8 cellular contexts compared by ENCODE assay signal in genomic region chr22:41446639-41447434, GRCh38. TPM values are rescaled to one million over a fixed set of nuclear protein-coding genes. Genes with fewer than 3 reads are reported as not detected.
DNase-seq lines count a peak whose midpoint lies in the region; ATAC-seq, FAIRE-seq and TF ChIP-seq lines count a peak whose summit lies in the region.

A gene with protein sequence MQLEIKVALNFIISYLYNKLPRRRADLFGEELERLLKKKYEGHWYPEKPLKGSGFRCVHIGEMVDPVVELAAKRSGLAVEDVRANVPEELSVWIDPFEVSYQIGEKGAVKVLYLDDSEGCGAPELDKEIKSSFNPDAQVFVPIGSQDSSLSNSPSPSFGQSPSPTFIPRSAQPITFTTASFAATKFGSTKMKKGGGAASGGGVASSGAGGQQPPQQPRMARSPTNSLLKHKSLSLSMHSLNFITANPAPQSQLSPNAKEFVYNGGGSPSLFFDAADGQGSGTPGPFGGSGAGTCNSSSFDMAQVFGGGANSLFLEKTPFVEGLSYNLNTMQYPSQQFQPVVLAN (minus strand): TSS chr22:41446801. CDS start chr22:41437345, 9,456 bp downstream.

- H3K9me3 Mint-ChIP-seq in activated CD8-positive, alpha-beta T cell treated with anti-CD3 and anti-CD28 coated beads, Interleukin-2, amount 10 ng/mL, durations not matched to agents 7 days and 5 days (ENCODE audit: insufficient read depth) = no peaks in the 10 kb centered on the region

- no peaks in the 10 kb centered on the region for H3K27me3 ChIP-seq in ectodermal cell (ENCODE audit: control insufficient read depth, insufficient read depth, low read length, poor library complexity, severe bottlenecking)
- H3K27me3 ChIP-seq in lower lobe of right lung (ENCODE audit: low read depth) = no peaks in the 10 kb centered on the region

- intact Hi-C loops in lower lobe of right lung (cut with DNase I) = no loop called here

- no peaks in the 10 kb centered on the region for H3K27me3 Mint-ChIP-seq in activated CD8-positive, alpha-beta T cell treated with anti-CD3 and anti-CD28 coated beads, Interleukin-2, amount 10 ng/mL, durations not matched to agents 7 days and 5 days (ENCODE audit: low read depth)

- peak; percentile 62 for ATAC-seq in activated CD8-positive, alpha-beta T cell treated with anti-CD3 and anti-CD28 coated beads, Interleukin-2, amount 10 ng/mL, durations not matched to agents 7 days and 5 days
- peak; percentile 79 to 93 for ATAC-seq in lower lobe of right lung

- H3K4me3 Mint-ChIP-seq in activated CD8-positive, alpha-beta T cell treated with anti-CD3 and anti-CD28 coated beads, Interleukin-2, amount 10 ng/mL, durations not matched to agents 7 days and 5 days = peak within 1 kb of the TSS; percentile 90

- peak within 1 kb of the TSS; percentile 100 for H3K27ac Mint-ChIP-seq in activated CD8-positive, alpha-beta T cell treated with anti-CD3 and anti-CD28 coated beads, Interleukin-2, amount 10 ng/mL, durations not matched to agents 7 days and 5 days

- H3K9me3 ChIP-seq in ectodermal cell (ENCODE audit: control insufficient read depth, low read length) = no peaks in the 10 kb centered on the region
- no peaks in the 10 kb centered on the region for H3K9me3 ChIP-seq in lower lobe of right lung

- H3K4me3 ChIP-seq in AG10803 (ENCODE audit: low read length) = peak within 1 kb of the TSS; percentile 98
- peak within 1 kb of the TSS; percentile 91 for H3K4me3 ChIP-seq in ectodermal cell (ENCODE audit: insufficient read depth, low read depth, low read length)
- H3K4me3 ChIP-seq in lower lobe of right lung = peak within 1 kb of the TSS; percentile 90

- 0% methylated on average over 85 of the region's 85 CpGs for WGBS in ectodermal cell, 2 experiments

- TF ChIP-seq CTCF in AG10803 (conservative IDR thresholded peaks at IDR 0.05; ENCODE audit: low read length) (no peak), lower lobe of right lung (IDR thresholded peaks at IDR 0.05) (no peak)

- peaks cover 22% of the 10 kb centered on the region for H3K4me1 Mint-ChIP-seq in activated CD8-positive, alpha-beta T cell treated with anti-CD3 and anti-CD28 coated beads, Interleukin-2, amount 10 ng/mL, durations not matched to agents 7 days and 5 days (ENCODE audit: low read depth)

- H3K36me3 ChIP-seq in ectodermal cell (ENCODE audit: control insufficient read depth, insufficient read depth, low read length) (peaks cover 2% of the 10 kb centered on the region), lower lobe of right lung (peaks cover 12% of the 10 kb centered on the region)

- POLR2A ChIA-PET in activated CD8-positive, alpha-beta T cell treated with anti-CD3 and anti-CD28 coated beads, Interleukin-2, amount 10 ng/mL, durations not matched to agents 7 days and 5 days (lab: Charles Lee) = interaction anchor here (0.5 to 9.6 kb wide), 27 partner anchors 9 to 608 kb away, joined by 3 to 218 read pairs (median 4); partner anchors contain the start of genes ACO2, PHF5A, PMM1 and SREBF2

- H3K27ac ChIP-seq in ectodermal cell (ENCODE audit: insufficient read depth, low read depth, low read length, poor library complexity, severe bottlenecking) (peak within 1 kb of the TSS; percentile 96), lower lobe of right lung (peak within 1 kb of the TSS; percentile 98)

- H3K36me3 Mint-ChIP-seq in activated CD8-positive, alpha-beta T cell treated with anti-CD3 and anti-CD28 coated beads, Interleukin-2, amount 10 ng/mL, durations not matched to agents 7 days and 5 days (ENCODE audit: low read depth) = peaks cover 23% of the 10 kb centered on the region

- CTCF ChIA-PET in activated CD8-positive, alpha-beta T cell treated with anti-CD3 and anti-CD28 coated beads, Interleukin-2, amount 10 ng/mL, durations not matched to agents 7 days and 5 days (lab: Charles Lee) = interaction anchor here (1.0 to 2.6 kb wide), 8 partner anchors 10 to 220 kb away, joined by 3 to 25 read pairs (median 6); partner anchors contain the start of genes ACO2 and PHF5A

- peaks cover 18% of the 10 kb centered on the region for H3K4me1 ChIP-seq in ectodermal cell (ENCODE audit: control insufficient read depth, insufficient read depth, low read length)
- H3K4me1 ChIP-seq in lower lobe of right lung = peaks cover 20% of the 10 kb centered on the region

- DNase-seq in AG10803 (ENCODE audit: low read depth) (peak; percentile 96), GM19239 (ENCODE audit: insufficient read length, low spot score) (peak; percentile 47), HPDE6-E6E7 (ENCODE audit: extremely low spot score) (peak; percentile 57), NK-92 (lab: John Stamatoyannopoulos, UW; ENCODE audit: unreplicated experiment) (peak; percentile 28), lower lobe of right lung (peak; percentile 96)
- peak; percentile 94 for DNase-seq in activated CD8-positive, alpha-beta T cell treated with anti-CD3 and anti-CD28 coated beads, Interleukin-2, amount 10 ng/mL, durations not matched to agents 7 days and 5 days
- peak; percentile 87 to 93 (median 92) for DNase-seq in stimulated activated CD4-positive, alpha-beta T cell treated with anti-CD3 and anti-CD28 coated beads, TNF-alpha, amount 100 ng/mL, for 1 hour (ENCODE audit: low read depth in 3 of 3, low spot score in 1 of 3)

- FAIRE-seq in GM19239 (lab: Jason Lieb, UNC) = peak; percentile 81

RNA-seq across cellular contexts. Expression of the gene that starts here (rescaled TPM):
- total RNA-seq in activated CD8-positive, alpha-beta T cell treated with anti-CD3 and anti-CD28 coated beads, Interleukin-2, amount 10 ng/mL, durations not matched to agents 7 days and 5 days = 10 to 100 TPM; 33.2 to 33.6 TPM
- 46.4 TPM for polyA plus RNA-seq in ectodermal cell (2013, experiment 1 of 4)
- 44.9 TPM for polyA plus RNA-seq in ectodermal cell (2013, experiment 2 of 4)
- polyA plus RNA-seq in ectodermal cell (2013, experiment 3 of 4) = 38.9 TPM
- polyA plus RNA-seq in ectodermal cell (2013, experiment 4 of 4) = 44.3 TPM
- 49.0 TPM for total RNA-seq in lower lobe of right lung

Comparison
In these comparisons a context has a peak if more than half of its experiments do, and no peak if none do; other contexts are left out.
1. Peak in every context shown above with its lines: DNase-seq, ATAC-seq, H3K4me3 ChIP-seq and H3K27ac ChIP-seq.
2. DNase-seq: peak in every context shown above with its lines; median percentile 96 in AG10803; 96 in lower lobe of right lung; 94 in activated CD8-positive, alpha-beta T cell treated with anti-CD3 and anti-CD28 coated beads, Interleukin-2, amount 10 ng/mL, durations not matched to agents 7 days and 5 days; 92 in stimulated activated CD4-positive, alpha-beta T cell treated with anti-CD3 and anti-CD28 coated beads, TNF-alpha, amount 100 ng/mL, for 1 hour; 57 in HPDE6-E6E7; 47 in GM19239; 28 in NK-92.